In the genomic region with DNA sequence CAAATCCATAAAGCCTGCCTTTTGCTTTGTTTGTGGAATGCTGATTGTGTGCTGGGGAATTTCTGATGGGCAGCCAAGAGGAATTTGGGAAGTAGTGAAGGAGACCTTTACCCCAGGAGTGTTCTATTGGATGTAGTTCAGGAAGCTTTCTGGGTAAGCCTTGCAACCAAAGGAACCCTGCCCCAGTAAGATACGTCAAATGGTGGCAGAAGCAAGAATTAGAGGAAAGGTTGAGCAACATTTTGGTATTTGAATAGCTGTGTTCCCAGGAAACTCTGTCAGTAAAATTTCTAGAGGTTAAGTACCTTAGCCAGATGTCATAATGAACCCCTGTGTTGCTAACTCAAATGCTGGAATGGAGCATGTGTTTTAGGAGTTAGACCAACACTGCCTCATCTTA, we compare ENCODE assay signal across 12 cellular contexts. TPM values are rescaled to one million over a fixed set of nuclear protein-coding genes. Genes with fewer than 3 reads are reported as not detected.
DNase-seq lines count a peak whose midpoint lies in the region; ATAC-seq and TF ChIP-seq lines count a peak whose summit lies in the region.
"Had no signal": no experiment of that assay in that cellular context is flagged by ENCODE, and none has a peak within 500 bp of the region (broad histone marks: within the 10 kb centered on the region; RNA-seq: fewer than 3 reads in every experiment).

No MANE protein-coding gene starts in this region.

- intact Hi-C loops in activated T-helper 2 cell treated with anti-CD3 and anti-CD28 coated beads, Interferon-gamma antibody, Interleukin-2, Interleukin-4, amounts not matched to agents 10 μg/mL and 5 μg/mL and 100 μg/mL, durations not matched to agents 14 hours and 24 hours and 36 hours (cut with micrococcal nuclease), result no loop called here

- H3K4me1 ChIP-seq in right atrium auricular region (peaks cover 0 to 88% of the 10 kb centered on the region in 2 donors), HAP-1 (peaks cover 3% of the 10 kb centered on the region)

- no peak for TF ChIP-seq CTCF in right atrium auricular region (IDR thresholded peaks at IDR 0.05)

- H3K27me3 ChIP-seq in right atrium auricular region (no peaks in the 10 kb centered on the region), HAP-1 (ENCODE audit: low read depth) (no peaks in the 10 kb centered on the region)

- no peak overlapping the region for H3K4me3 Mint-ChIP-seq in activated T-helper 2 cell treated with anti-CD3 and anti-CD28 coated beads, Interferon-gamma antibody, Interleukin-2, Interleukin-4, amounts not matched to agents 10 μg/mL and 5 μg/mL and 100 μg/mL, durations not matched to agents 14 hours and 24 hours and 36 hours (ENCODE audit: low read depth)
- H3K4me3 Mint-ChIP-seq: CD8-positive, alpha-beta T cell had no signal

- ATAC-seq in HG03354 (IDR thresholded peaks at IDR 0.05; ENCODE audit: poor library complexity, severe bottlenecking, unreplicated experiment) (no peak), GM19455 (IDR thresholded peaks at IDR 0.05; ENCODE audit: unreplicated experiment) (no peak)
- ATAC-seq: CD8-positive, alpha-beta T cell; Panc1 had no signal

- no peaks in the 10 kb centered on the region for H3K27me3 Mint-ChIP-seq in activated T-helper 2 cell treated with anti-CD3 and anti-CD28 coated beads, Interferon-gamma antibody, Interleukin-2, Interleukin-4, amounts not matched to agents 10 μg/mL and 5 μg/mL and 100 μg/mL, durations not matched to agents 14 hours and 24 hours and 36 hours (ENCODE audit: low read depth)

- peaks cover 19% of the 10 kb centered on the region for H3K36me3 Mint-ChIP-seq in activated T-helper 2 cell treated with anti-CD3 and anti-CD28 coated beads, Interferon-gamma antibody, Interleukin-2, Interleukin-4, amounts not matched to agents 10 μg/mL and 5 μg/mL and 100 μg/mL, durations not matched to agents 14 hours and 24 hours and 36 hours (ENCODE audit: low read depth)

- H3K9me3 Mint-ChIP-seq in activated T-helper 2 cell treated with anti-CD3 and anti-CD28 coated beads, Interferon-gamma antibody, Interleukin-2, Interleukin-4, amounts not matched to agents 10 μg/mL and 5 μg/mL and 100 μg/mL, durations not matched to agents 14 hours and 24 hours and 36 hours, result no peaks in the 10 kb centered on the region
- H3K9me3 Mint-ChIP-seq: CD8-positive, alpha-beta T cell had no signal

- H3K27ac ChIP-seq in caudate nucleus (ENCODE audit: low read depth, low read length) (peak overlapping the region; percentile 72), right atrium auricular region (peak overlapping the region; percentile 69 to 82)

- H3K4me1 Mint-ChIP-seq in activated T-helper 2 cell treated with anti-CD3 and anti-CD28 coated beads, Interferon-gamma antibody, Interleukin-2, Interleukin-4, amounts not matched to agents 10 μg/mL and 5 μg/mL and 100 μg/mL, durations not matched to agents 14 hours and 24 hours and 36 hours (ENCODE audit: low read depth), result peaks cover 58% of the 10 kb centered on the region

- no peak overlapping the region for H3K27ac Mint-ChIP-seq in activated T-helper 2 cell treated with anti-CD3 and anti-CD28 coated beads, Interferon-gamma antibody, Interleukin-2, Interleukin-4, amounts not matched to agents 10 μg/mL and 5 μg/mL and 100 μg/mL, durations not matched to agents 14 hours and 24 hours and 36 hours
- H3K27ac Mint-ChIP-seq: CD8-positive, alpha-beta T cell had no signal

- H3K4me3 ChIP-seq in right atrium auricular region, result no peak overlapping the region
- no peak overlapping the region for H3K4me3 ChIP-seq in HAP-1

- H3K9me3 ChIP-seq in right atrium auricular region (no peaks in the 10 kb centered on the region), HAP-1 (no peaks in the 10 kb centered on the region)

- DNase-seq in EL (peak; percentile 32), caudate nucleus (lab: John Stamatoyannopoulos, UW) (no peak), right atrium auricular region (ENCODE audit: low spot score) (no peak), pulmonary artery endothelial cell (ENCODE audit: low read depth, low spot score) (peak; percentile 64), HAP-1 (ENCODE audit: low spot score in 2 of 2) (no peak)
- DNase-seq in activated T-helper 2 cell treated with anti-CD3 and anti-CD28 coated beads, Interferon-gamma antibody, Interleukin-2, Interleukin-4, amounts not matched to agents 10 μg/mL and 5 μg/mL and 100 μg/mL, durations not matched to agents 14 hours and 24 hours and 36 hours (ENCODE audit: low spot score), result no peak
- DNase-seq: activated T-cell treated with anti-CD3 and anti-CD28 coated beads, Interleukin-2, amount 50 U/mL, for 48 hours; CD8-positive, alpha-beta T cell; NCI-H2029 treated with DMSO at 0.1 percent for 48 hours had no signal

- in situ Hi-C loops in HAP-1 (cut with MboI; ENCODE audit: low sequenced_read_pairs), result no loop called here

- H3K36me3 ChIP-seq in right atrium auricular region (peaks cover 9% of the 10 kb centered on the region), HAP-1 (replicated peaks) (no peaks in the 10 kb centered on the region)

RNA-seq across cellular contexts. Expression of a gene that starts 6.4 kb away (rescaled TPM):
- total RNA-seq in right atrium auricular region (100 to 1,000 TPM; 491 to 509 TPM), pulmonary artery endothelial cell (128 and 204 TPM in 2 replicates)
- total RNA-seq in activated T-helper 2 cell treated with anti-CD3 and anti-CD28 coated beads, Interferon-gamma antibody, Interleukin-2, Interleukin-4, amounts not matched to agents 10 μg/mL and 5 μg/mL and 100 μg/mL, durations not matched to agents 14 hours and 24 hours and 36 hours, result 63.6 and 63.7 TPM in 2 replicates

Comparison
In these comparisons a context has a peak if more than half of its experiments do, and no peak if none do; other contexts are left out.
1. DNase-seq: peak in EL (single experiment) and pulmonary artery endothelial cell (single experiment); none in caudate nucleus (0 of 61), right atrium auricular region (single experiment), HAP-1 (0 of 2) and activated T-helper 2 cell treated with anti-CD3 and anti-CD28 coated beads, Interferon-gamma antibody, Interleukin-2, Interleukin-4, amounts not matched to agents 10 μg/mL and 5 μg/mL and 100 μg/mL, durations not matched to agents 14 hours and 24 hours and 36 hours (single experiment).